ENCODE assay signal across 11 cellular contexts in the genomic region with DNA sequence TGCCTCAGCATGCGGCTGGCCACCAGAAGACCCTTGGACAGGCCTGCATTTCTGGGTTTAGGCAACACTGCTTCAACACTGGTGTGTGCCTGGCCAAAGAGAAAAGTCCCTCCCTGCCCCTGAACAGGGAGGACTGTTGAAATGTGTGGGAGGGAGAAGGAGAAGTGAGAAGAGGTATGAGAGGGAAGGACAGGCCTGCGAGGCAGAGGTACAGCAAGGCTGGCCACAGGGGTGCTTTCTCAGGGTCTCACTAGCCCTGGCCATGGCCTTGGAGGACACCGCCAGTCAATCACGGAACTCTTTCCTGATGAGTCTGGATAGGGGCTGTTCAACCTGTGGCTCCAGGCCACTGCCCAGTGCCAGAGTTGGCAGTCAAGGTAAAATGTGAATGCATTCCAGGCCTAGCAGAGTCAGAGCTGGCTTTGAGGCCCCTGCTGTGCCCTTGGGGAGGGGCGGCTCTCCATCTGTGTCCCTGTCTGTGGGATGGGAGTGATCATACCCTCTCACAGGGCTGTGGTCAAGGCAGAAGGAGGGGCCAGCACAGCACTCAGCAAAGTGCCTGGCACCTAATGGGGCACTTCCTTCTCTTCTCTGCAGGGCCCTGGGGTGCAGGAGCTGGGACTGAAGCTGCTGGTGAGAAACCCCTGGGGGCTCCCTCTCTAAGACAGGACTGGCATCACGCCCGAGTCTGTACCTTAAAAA. TPM values are rescaled to one million over a fixed set of nuclear protein-coding genes. Genes with fewer than 3 reads are reported as not detected.
A peak's percentile ranks its signal among the peaks of the same experiment; 100 is the strongest.
DNase-seq lines count a peak whose midpoint lies in the region; ATAC-seq and TF ChIP-seq lines count a peak whose summit lies in the region.
"Had no signal": no experiment of that assay in that cellular context is flagged by ENCODE, and none has a peak within 500 bp of the region (broad histone marks: within the 10 kb centered on the region; RNA-seq: fewer than 3 reads in every experiment).

No MANE protein-coding gene starts in this region.

- ATAC-seq in HG03108 (IDR thresholded peaks at IDR 0.05; ENCODE audit: unreplicated experiment), result no peak

- DNase-seq in CD4-positive, alpha-beta memory T cell, result no peak
- no peak for DNase-seq in activated T-helper 1 cell treated with anti-CD3 and anti-CD28 coated beads, Interleukin-12 subunit alpha, Interleukin-12 subunit beta, Interleukin-2, Interleukin-4 antibody, amounts not matched to agents 30 ng/mL and 10 ng/mL and 1 ng/mL, durations not matched to agents 14 hours and 24 hours and 36 hours (ENCODE audit: low spot score)
- DNase-seq in SW480 (ENCODE audit: low spot score) (no peak), SIG-M5 treated with dmso at 0.1 percent for 504 hours (lab: John Stamatoyannopoulos, UW; ENCODE audit: unreplicated experiment) (no peak), PC-9 (no peak)
- DNase-seq: NCI-H345 had no signal

- POLR2A ChIA-PET in CD4-positive, alpha-beta memory T cell (lab: Charles Lee; ENCODE audit: partially characterized antibody), result no interaction called here
- POLR2A ChIA-PET in HEK293 (lab: Yijun Ruan, JAX), result no interaction called here
- POLR2A ChIA-PET in PC-9 (lab: Charles Lee; ENCODE audit: unreplicated experiment), result no interaction called here

- H3K4me3 Mint-ChIP-seq in CD4-positive, alpha-beta memory T cell, result no peak overlapping the region
- no peak overlapping the region for H3K4me3 Mint-ChIP-seq in activated T-helper 1 cell treated with anti-CD3 and anti-CD28 coated beads, Interleukin-12 subunit alpha, Interleukin-12 subunit beta, Interleukin-2, Interleukin-4 antibody, amounts not matched to agents 30 ng/mL and 10 ng/mL and 1 ng/mL, durations not matched to agents 14 hours and 24 hours and 36 hours

- H3K36me3 ChIP-seq in CD4-positive, alpha-beta memory T cell (ENCODE audit: insufficient read depth, low read length), result peaks cover 52% of the 10 kb centered on the region
- H3K36me3 ChIP-seq in HEK293 (ENCODE audit: control insufficient read depth in 2 of 2, insufficient read depth in 1 of 2, low read length in 2 of 2) (peaks cover 0 to 39% of the 10 kb centered on the region in 2 experiments; a peak in 1 of 3 replicates), mesodermal cell (ENCODE audit: control insufficient read depth, insufficient read depth, low read length) (peaks cover 46% of the 10 kb centered on the region), PC-9 (ENCODE audit: low read depth) (no peaks in the 10 kb centered on the region; the same call in 1 of the 2 replicates)

- H3K36me3 Mint-ChIP-seq in CD4-positive, alpha-beta memory T cell, result peaks cover 11 to 56% of the 10 kb centered on the region in 2 donors
- H3K36me3 Mint-ChIP-seq in activated T-helper 1 cell treated with anti-CD3 and anti-CD28 coated beads, Interleukin-12 subunit alpha, Interleukin-12 subunit beta, Interleukin-2, Interleukin-4 antibody, amounts not matched to agents 30 ng/mL and 10 ng/mL and 1 ng/mL, durations not matched to agents 14 hours and 24 hours and 36 hours (ENCODE audit: low read depth), result peaks cover 14% of the 10 kb centered on the region

- no TSS peak for BruUV-seq in PC-9 (replicated peaks; lab: Mats Ljungman, UMichigan)

- H3K27me3 Mint-ChIP-seq in CD4-positive, alpha-beta memory T cell, result no peaks in the 10 kb centered on the region
- no peaks in the 10 kb centered on the region for H3K27me3 Mint-ChIP-seq in activated T-helper 1 cell treated with anti-CD3 and anti-CD28 coated beads, Interleukin-12 subunit alpha, Interleukin-12 subunit beta, Interleukin-2, Interleukin-4 antibody, amounts not matched to agents 30 ng/mL and 10 ng/mL and 1 ng/mL, durations not matched to agents 14 hours and 24 hours and 36 hours (ENCODE audit: insufficient read depth)

- peaks cover 11% of the 10 kb centered on the region for H3K4me1 ChIP-seq in CD4-positive, alpha-beta memory T cell (ENCODE audit: insufficient read depth, low read length)
- H3K4me1 ChIP-seq in HEK293 (ENCODE audit: control insufficient read depth, insufficient read depth, low read length), result no peaks in the 10 kb centered on the region
- peaks cover 32% of the 10 kb centered on the region for H3K4me1 ChIP-seq in mesodermal cell (ENCODE audit: control insufficient read depth, insufficient read depth, low read length, poor library complexity, severe bottlenecking)
- no peaks in the 10 kb centered on the region; the same call in 1 of the 2 replicates for H3K4me1 ChIP-seq in PC-9 (replicated peaks; ENCODE audit: insufficient read depth)

- H3K79me2 ChIP-seq in PC-9 (ENCODE audit: low read depth), result no peaks in the 10 kb centered on the region

- H4K20me1 ChIP-seq in PC-9 (ENCODE audit: insufficient read depth), result peaks cover 17% of the 10 kb centered on the region

- TF ChIP-seq CTCF in HEK293 (tag by site-specific recombination; IDR thresholded peaks at IDR 0.05), result no peak
- no peak for TF ChIP-seq CTCF in PC-9 (conservative IDR thresholded peaks at IDR 0.05)

- H3K4me1 Mint-ChIP-seq in CD4-positive, alpha-beta memory T cell, result peaks cover 14 to 36% (median 18%) of the 10 kb centered on the region in 4 donors
- H3K4me1 Mint-ChIP-seq in activated T-helper 1 cell treated with anti-CD3 and anti-CD28 coated beads, Interleukin-12 subunit alpha, Interleukin-12 subunit beta, Interleukin-2, Interleukin-4 antibody, amounts not matched to agents 30 ng/mL and 10 ng/mL and 1 ng/mL, durations not matched to agents 14 hours and 24 hours and 36 hours (ENCODE audit: low read depth), result peaks cover 9% of the 10 kb centered on the region

- H3K4me2 ChIP-seq in PC-9, result no peak overlapping the region

- no peaks in the 10 kb centered on the region for H3K9me3 Mint-ChIP-seq in CD4-positive, alpha-beta memory T cell
- H3K9me3 Mint-ChIP-seq in activated T-helper 1 cell treated with anti-CD3 and anti-CD28 coated beads, Interleukin-12 subunit alpha, Interleukin-12 subunit beta, Interleukin-2, Interleukin-4 antibody, amounts not matched to agents 30 ng/mL and 10 ng/mL and 1 ng/mL, durations not matched to agents 14 hours and 24 hours and 36 hours, result no peaks in the 10 kb centered on the region
- H3K9me3 Mint-ChIP-seq: activated T-helper 2 cell treated with anti-CD3 and anti-CD28 coated beads, Interferon-gamma antibody, Interleukin-2, Interleukin-4, amounts not matched to agents 10 μg/mL and 5 μg/mL and 100 μg/mL, durations not matched to agents 14 hours and 24 hours and 36 hours had no signal

- no peaks in the 10 kb centered on the region for H3K27me3 ChIP-seq in CD4-positive, alpha-beta memory T cell (ENCODE audit: insufficient read depth, low read length)
- no peaks in the 10 kb centered on the region for H3K27me3 ChIP-seq in PC-9 (ENCODE audit: insufficient read depth, low read depth)

- H3K4me3 ChIP-seq in CD4-positive, alpha-beta memory T cell (ENCODE audit: low read length in 2 of 2), result no peak overlapping the region
- H3K4me3 ChIP-seq in HEK293 (ENCODE audit: low read depth, low read length), result no peak overlapping the region
- no peak overlapping the region for H3K4me3 ChIP-seq in mesodermal cell (ENCODE audit: extremely low read depth, insufficient read depth, low read length, poor library complexity, severe bottlenecking)
- no peak overlapping the region for H3K4me3 ChIP-seq in PC-9
- H3K4me3 ChIP-seq: HAP-1 had no signal

- peaks cover 3% of the 10 kb centered on the region for H3F3A ChIP-seq in PC-9 (ENCODE audit: insufficient read depth, low read depth)

- no peak overlapping the region for H2AFZ ChIP-seq in PC-9

- intact Hi-C loops in CD4-positive, alpha-beta memory T cell (cut with micrococcal nuclease), result no loop called here
- intact Hi-C loops in activated T-helper 1 cell treated with anti-CD3 and anti-CD28 coated beads, Interleukin-12 subunit alpha, Interleukin-12 subunit beta, Interleukin-2, Interleukin-4 antibody, amounts not matched to agents 30 ng/mL and 10 ng/mL and 1 ng/mL, durations not matched to agents 14 hours and 24 hours and 36 hours (cut with micrococcal nuclease), result no loop called here
- intact Hi-C loops in PC-9 (cut with micrococcal nuclease; ENCODE audit: unreplicated experiment), result no loop called here

- peak overlapping the region in 5 of 7 donors; percentile 4 to 93 (median 53) for H3K27ac Mint-ChIP-seq in CD4-positive, alpha-beta memory T cell
- H3K27ac Mint-ChIP-seq in activated T-helper 1 cell treated with anti-CD3 and anti-CD28 coated beads, Interleukin-12 subunit alpha, Interleukin-12 subunit beta, Interleukin-2, Interleukin-4 antibody, amounts not matched to agents 30 ng/mL and 10 ng/mL and 1 ng/mL, durations not matched to agents 14 hours and 24 hours and 36 hours, result peak overlapping the region; percentile 67

- no peaks in the 10 kb centered on the region for H3K9me3 ChIP-seq in CD4-positive, alpha-beta memory T cell (ENCODE audit: control insufficient read depth in 1 of 2, low read length in 2 of 2)
- no peaks in the 10 kb centered on the region for H3K9me3 ChIP-seq in HEK293 (ENCODE audit: control insufficient read depth, insufficient read depth, low read depth, low read length)
- H3K9me3 ChIP-seq in mesodermal cell (ENCODE audit: control insufficient read depth, low read length), result no peaks in the 10 kb centered on the region
- H3K9me3 ChIP-seq in PC-9 (ENCODE audit: insufficient read depth, low read depth), result no peaks in the 10 kb centered on the region
- H3K9me3 ChIP-seq: HAP-1 had no signal

- no peak overlapping the region for H3K27ac ChIP-seq in CD4-positive, alpha-beta memory T cell (ENCODE audit: low read depth, low read length)
- H3K27ac ChIP-seq in HEK293 (ENCODE audit: extremely low read depth, low read depth, low read length) (no peak overlapping the region), mesodermal cell (ENCODE audit: low read depth, low read length, severe bottlenecking) (peak overlapping the region; percentile 98), PC-9 (no peak overlapping the region)

- CTCF ChIA-PET in CD4-positive, alpha-beta memory T cell (lab: Charles Lee; ENCODE audit: partially characterized antibody), result no interaction called here
- CTCF ChIA-PET in HEK293 (lab: Yijun Ruan, JAX) (interaction anchor here (3.5 kb wide), 1 partner anchor 12 kb away, joined by 13 read pairs; no protein-coding TSS in a partner anchor), PC-9 (lab: Charles Lee) (no interaction called here)

- WGBS in mesodermal cell (ENCODE audit: insufficient coverage in 2 of 2), 2 experiments, result 89 to 90% methylated on average over 7 of the region's 7 CpGs

- no peaks in the 10 kb centered on the region for H3K9me2 ChIP-seq in PC-9 (ENCODE audit: insufficient read depth)

RNA-seq across cellular contexts. Expression of a gene that starts 43.2 kb away (rescaled TPM):
- not detected for total RNA-seq in CD4-positive, alpha-beta memory T cell
- polyA plus RNA-seq in CD4-positive, alpha-beta memory T cell, result not detected
- total RNA-seq in activated T-helper 1 cell treated with anti-CD3 and anti-CD28 coated beads, Interleukin-12 subunit alpha, Interleukin-12 subunit beta, Interleukin-2, Interleukin-4 antibody, amounts not matched to agents 30 ng/mL and 10 ng/mL and 1 ng/mL, durations not matched to agents 14 hours and 24 hours and 36 hours, result not detected in 2 replicates
- 0.29 TPM for polyA plus RNA-seq in mesodermal cell (2013, experiment 1 of 2)
- polyA plus RNA-seq in mesodermal cell (2013, experiment 2 of 2), result 0.15 TPM
- not detected in 2 replicates for total RNA-seq in PC-9 (2021)
- total RNA-seq: activated T-helper 2 cell treated with anti-CD3 and anti-CD28 coated beads, Interferon-gamma antibody, Interleukin-2, Interleukin-4, amounts not matched to agents 10 μg/mL and 5 μg/mL and 100 μg/mL, durations not matched to agents 14 hours and 24 hours and 36 hours had no signal

RNA-seq across cellular contexts. Expression of a gene that starts 54.9 kb away (rescaled TPM):
- total RNA-seq in CD4-positive, alpha-beta memory T cell, result 10 to 100 TPM; 65.1 to 70.7 TPM
- 10 to 100 TPM; 52.5 to 98.9 TPM for polyA plus RNA-seq in CD4-positive, alpha-beta memory T cell
- 79.7 and 91.1 TPM in 2 replicates for total RNA-seq in activated T-helper 1 cell treated with anti-CD3 and anti-CD28 coated beads, Interleukin-12 subunit alpha, Interleukin-12 subunit beta, Interleukin-2, Interleukin-4 antibody, amounts not matched to agents 30 ng/mL and 10 ng/mL and 1 ng/mL, durations not matched to agents 14 hours and 24 hours and 36 hours
- polyA plus RNA-seq in mesodermal cell (2013, experiment 1 of 2), result 39.6 TPM
- polyA plus RNA-seq in mesodermal cell (2013, experiment 2 of 2), result 31.6 TPM
- total RNA-seq in PC-9 (2021), result 29.4 and 32.1 TPM in 2 replicates
